Comparison of ENCODE assay signal across 14 cellular contexts in genomic region chr12:50197297-50197727, GRCh38. TPM values are rescaled to one million over a fixed set of nuclear protein-coding genes. Genes with fewer than 3 reads are reported as not detected.
DNase-seq lines count a peak whose midpoint lies in the region; ATAC-seq and TF ChIP-seq lines count a peak whose summit lies in the region.
"Had no signal": no experiment of that assay in that cellular context is flagged by ENCODE, and none has a peak within 500 bp of the region (broad histone marks: within the 10 kb centered on the region; RNA-seq: fewer than 3 reads in every experiment).

No MANE protein-coding gene starts in this region.

- DNase-seq in activated T-cell treated with anti-CD3 and anti-CD28 coated beads, Interleukin-2, amount 50 U/mL, for 72 hours, result no peak
- DNase-seq in activated T-cell treated with anti-CD3 and anti-CD28 coated beads for 4 hours (no peak), NCI-H774 (lab: John Stamatoyannopoulos, UW) (peak; percentile 20), fibroblast of the aortic adventitia (ENCODE audit: low read depth) (peak; percentile 59), uterus (no peak), T-helper 1 cell (no peak), head of caudate nucleus (no peak)
- DNase-seq: glutamatergic neuron, NCI-H1694, T-cell had no signal

- no peak for ATAC-seq in activated T-cell treated with anti-CD3 and anti-CD28 coated beads, Interleukin-2, amount 50 U/mL, for 72 hours (replicated peaks in 1 of 2)
- ATAC-seq in GM21723 (IDR thresholded peaks at IDR 0.05; ENCODE audit: unreplicated experiment), result no peak
- ATAC-seq: GM12878, Right ventricle myocardium inferior, T-cell had no signal

- H3K4me3 Mint-ChIP-seq in activated T-cell treated with anti-CD3 and anti-CD28 coated beads, Interleukin-2, amount 50 U/mL, for 72 hours, result no peak overlapping the region
- H3K4me3 Mint-ChIP-seq: T-cell had no signal

- no peaks in the 10 kb centered on the region for H3K4me1 ChIP-seq in uterus

- intact Hi-C loops in uterus (cut with DNase I; ENCODE audit: low total_unique reads) (no loop called here), head of caudate nucleus (cut with DNase I) (no loop called here)

- no peak for TF ChIP-seq POLR2A in uterus (IDR thresholded peaks at IDR 0.05)

- no peaks in the 10 kb centered on the region for H3K9me3 ChIP-seq in uterus

- H3K36me3 Mint-ChIP-seq in activated T-cell treated with anti-CD3 and anti-CD28 coated beads, Interleukin-2, amount 50 U/mL, for 72 hours (ENCODE audit: insufficient read depth in 2 of 2), result peaks cover 8 to 40% of the 10 kb centered on the region in 2 donors

- H3K9me3 Mint-ChIP-seq in activated T-cell treated with anti-CD3 and anti-CD28 coated beads, Interleukin-2, amount 50 U/mL, for 72 hours, result no peaks in the 10 kb centered on the region
- H3K9me3 Mint-ChIP-seq: T-cell had no signal

- peak overlapping the region; percentile 86 for H3K27ac Mint-ChIP-seq in activated T-cell treated with anti-CD3 and anti-CD28 coated beads, Interleukin-2, amount 50 U/mL, for 72 hours
- H3K27ac Mint-ChIP-seq: T-cell had no signal

- no peaks in the 10 kb centered on the region for H3K27me3 Mint-ChIP-seq in activated T-cell treated with anti-CD3 and anti-CD28 coated beads, Interleukin-2, amount 50 U/mL, for 72 hours (ENCODE audit: low read depth)
- H3K27me3 Mint-ChIP-seq: T-cell had no signal

- H3K4me1 Mint-ChIP-seq in activated T-cell treated with anti-CD3 and anti-CD28 coated beads, Interleukin-2, amount 50 U/mL, for 72 hours (ENCODE audit: low read depth), result no peaks in the 10 kb centered on the region
- H3K4me1 Mint-ChIP-seq: T-cell had no signal

- TF ChIP-seq CTCF in fibroblast of the aortic adventitia (IDR thresholded peaks at IDR 0.05; ENCODE audit: insufficient read depth, low read length), result no peak
- no peak for TF ChIP-seq CTCF in uterus (IDR thresholded peaks at IDR 0.05)

- no peaks in the 10 kb centered on the region for H3K27me3 ChIP-seq in uterus

- peak overlapping the region; percentile 62 to 80 for H3K27ac ChIP-seq in uterus
- H3K27ac ChIP-seq: KMS-11 had no signal

- no peaks in the 10 kb centered on the region for H3K36me3 ChIP-seq in uterus

- H3K4me3 ChIP-seq in fibroblast of the aortic adventitia (ENCODE audit: low read depth, low read length) (no peak overlapping the region), uterus (no peak overlapping the region)
- H3K4me3 ChIP-seq: GM12878 had no signal

RNA-seq across cellular contexts. Expression of gene CERS5, which starts 30.1 kb away (rescaled TPM):
- total RNA-seq in activated T-cell treated with anti-CD3 and anti-CD28 coated beads, Interleukin-2, amount 50 U/mL, for 72 hours, result 10 to 100 TPM; 82.5 to 87.6 TPM
- total RNA-seq in fibroblast of the aortic adventitia (ENCODE audit: low replicate concordance), result 20.0 and 32.7 TPM in 2 replicates
- total RNA-seq in uterus, result 10 to 100 TPM in 3 of 4 donors, 1 to 10 TPM in 1; 9.1 to 73.9 (median 40.5) TPM

Comparison
In these comparisons a context has a peak if more than half of its experiments do, and no peak if none do; other contexts are left out.
1. DNase-seq: peak in NCI-H774 (single experiment) and fibroblast of the aortic adventitia (single experiment); none in activated T-cell treated with anti-CD3 and anti-CD28 coated beads, Interleukin-2, amount 50 U/mL, for 72 hours (0 of 2), activated T-cell treated with anti-CD3 and anti-CD28 coated beads for 4 hours (single experiment), uterus (0 of 2), T-helper 1 cell (0 of 5) and head of caudate nucleus (0 of 42).